ENCODE assay signal across 8 cellular contexts in genomic region chr12:110501378-110501721, GRCh38. TPM values are rescaled to one million over a fixed set of nuclear protein-coding genes. Genes with fewer than 3 reads are reported as not detected.
DNase-seq lines count a peak whose midpoint lies in the region; ATAC-seq and TF ChIP-seq lines count a peak whose summit lies in the region.

No MANE protein-coding gene starts in this region.

- no CpG with 5 or more reads among the region's 16 CpGs for WGBS in mesendoderm (ENCODE audit: extremely low coverage, insufficient coverage, low lambda C conversion rate)

- H3K36me3 ChIP-seq in KOPT-K1 (ENCODE audit: insufficient read depth, low read length) (peaks cover 36% of the 10 kb centered on the region), SJSA1 (peaks cover 26% of the 10 kb centered on the region), mesendoderm (ENCODE audit: control insufficient read depth, insufficient read depth, low read length) (no peaks in the 10 kb centered on the region), upper lobe of right lung (peaks cover 4% of the 10 kb centered on the region)

- ATAC-seq in upper lobe of right lung = peak; percentile 42

- no peaks in the 10 kb centered on the region for H3K9me3 Mint-ChIP-seq in dendritic cell treated with granulocyte-macrophage colony-stimulating factor and Interleukin-4, amounts not matched to agents 40 ng/mL and 50 ng/mL, for 4 days

- peak overlapping the region; percentile 90 for H3K56ac ChIP-seq in mesendoderm (ENCODE audit: low read length)

- H3K4me3 ChIP-seq in SJSA1 = peak overlapping the region; percentile 75
- peak overlapping the region; percentile 81 for H3K4me3 ChIP-seq in mesendoderm (ENCODE audit: low read length)
- H3K4me3 ChIP-seq in upper lobe of right lung = peak overlapping the region; percentile 78

- no peaks in the 10 kb centered on the region for H3K27me3 Mint-ChIP-seq in dendritic cell treated with granulocyte-macrophage colony-stimulating factor and Interleukin-4, amounts not matched to agents 40 ng/mL and 50 ng/mL, for 4 days

- no peak overlapping the region for H2BK15ac ChIP-seq in mesendoderm (replicated peaks; ENCODE audit: low read depth)

- peaks cover 2% of the 10 kb centered on the region for H3K79me2 ChIP-seq in mesendoderm (ENCODE audit: control insufficient read depth, insufficient read depth, low read length)

- no peak overlapping the region for H3K23ac ChIP-seq in mesendoderm (ENCODE audit: low read length)

- H3K27ac ChIP-seq in KOPT-K1 (ENCODE audit: low read depth, low read length, poor library complexity, severe bottlenecking) = peak overlapping the region; percentile 90
- H3K27ac ChIP-seq in SJSA1 = peak overlapping the region; percentile 60
- H3K27ac ChIP-seq in mesendoderm (ENCODE audit: low read depth, low read length) = peak overlapping the region; percentile 15
- peak overlapping the region; percentile 91 for H3K27ac ChIP-seq in upper lobe of right lung

- H3K4me2 ChIP-seq in mesendoderm (ENCODE audit: low read length) = peak overlapping the region; percentile 59

- H4K8ac ChIP-seq in mesendoderm (ENCODE audit: low read depth, low read length) = no peak overlapping the region

- peak overlapping the region; percentile 83 for H3K9ac ChIP-seq in mesendoderm (ENCODE audit: low read length)

- H3K79me1 ChIP-seq in mesendoderm (ENCODE audit: low read length) = no peaks in the 10 kb centered on the region

- intact Hi-C loops in dendritic cell treated with granulocyte-macrophage colony-stimulating factor and Interleukin-4, amounts not matched to agents 40 ng/mL and 50 ng/mL, for 4 days (cut with micrococcal nuclease) = loop anchor here (2.0 to 10.0 kb wide), 3 partner anchors 34 to 53 kb away; partner anchors contain the start of genes ARPC3, FAM216A and GPN3
- intact Hi-C loops in upper lobe of right lung (cut with DNase I) = no loop called here

- TF ChIP-seq CTCF in GM20000 (IDR thresholded peaks at IDR 0.05; ENCODE audit: extremely low read depth, missing control alignments) (no peak), upper lobe of right lung (IDR thresholded peaks at IDR 0.05) (no peak)

- H4K5ac ChIP-seq in mesendoderm (ENCODE audit: low read length) = no peak overlapping the region

- H2AK5ac ChIP-seq in mesendoderm (ENCODE audit: low read length) = no peak overlapping the region

- H3K4me3 Mint-ChIP-seq in dendritic cell treated with granulocyte-macrophage colony-stimulating factor and Interleukin-4, amounts not matched to agents 40 ng/mL and 50 ng/mL, for 4 days = peak overlapping the region; percentile 89

- H3K27ac Mint-ChIP-seq in dendritic cell treated with granulocyte-macrophage colony-stimulating factor and Interleukin-4, amounts not matched to agents 40 ng/mL and 50 ng/mL, for 4 days = peak overlapping the region; percentile 92

- H3K27me3 ChIP-seq in SJSA1 (replicated peaks) = no peaks in the 10 kb centered on the region
- H3K27me3 ChIP-seq in mesendoderm (ENCODE audit: insufficient read depth, low read length, poor library complexity) = no peaks in the 10 kb centered on the region
- no peaks in the 10 kb centered on the region for H3K27me3 ChIP-seq in upper lobe of right lung

- H3K36me3 Mint-ChIP-seq in dendritic cell treated with granulocyte-macrophage colony-stimulating factor and Interleukin-4, amounts not matched to agents 40 ng/mL and 50 ng/mL, for 4 days (ENCODE audit: low read depth) = peaks cover 31% of the 10 kb centered on the region

- H2BK5ac ChIP-seq in mesendoderm (ENCODE audit: low read length) = no peak overlapping the region

- H3K4me1 Mint-ChIP-seq in dendritic cell treated with granulocyte-macrophage colony-stimulating factor and Interleukin-4, amounts not matched to agents 40 ng/mL and 50 ng/mL, for 4 days (ENCODE audit: low read depth) = peaks cover 28% of the 10 kb centered on the region

- no peak overlapping the region for H3K4ac ChIP-seq in mesendoderm (ENCODE audit: low read depth, low read length)

- no peak overlapping the region for H2BK120ac ChIP-seq in mesendoderm (ENCODE audit: low read depth, low read length)

- H3K4me1 ChIP-seq in SJSA1 (replicated peaks) = peaks cover 18% of the 10 kb centered on the region
- no peaks in the 10 kb centered on the region for H3K4me1 ChIP-seq in mesendoderm (ENCODE audit: control insufficient read depth, low read depth, low read length)
- H3K4me1 ChIP-seq in upper lobe of right lung = peaks cover 31% of the 10 kb centered on the region

- peak; percentile 28 for DNase-seq in DMS 273 treated with DMSO at 0.1 percent for 48 hours (lab: John Stamatoyannopoulos, UW)
- peak; percentile 18 for DNase-seq in GM20000 (ENCODE audit: low spot score)
- DNase-seq in SJSA1 (ENCODE audit: low read depth in 1 of 2, low spot score in 2 of 2) = peak in 1 of 2 experiments; percentile 56
- peak; percentile 48 for DNase-seq in mesendoderm
- DNase-seq in upper lobe of right lung = no peak
- DNase-seq in NCI-H1436 (lab: John Stamatoyannopoulos, UW) = no peak

- no peak overlapping the region for H3K18ac ChIP-seq in mesendoderm (ENCODE audit: low read length)

- H3K9me3 ChIP-seq in KOPT-K1 (ENCODE audit: insufficient read depth, low read length, poor library complexity, severe bottlenecking) (no peaks in the 10 kb centered on the region), SJSA1 (replicated peaks) (no peaks in the 10 kb centered on the region), upper lobe of right lung (no peaks in the 10 kb centered on the region)

RNA-seq across cellular contexts. Expression of gene VPS29, which starts 0.6 kb away (rescaled TPM):
- 83.0 and 88.2 TPM in 2 replicates for total RNA-seq in SJSA1 (2014; rRNA removed; shearing (Covaris generic))
- 84.3 TPM for polyA plus RNA-seq in mesendoderm (2013, experiment 1 of 2)
- 82.9 TPM for polyA plus RNA-seq in mesendoderm (2013, experiment 2 of 2)
- 99.0 TPM for total RNA-seq in upper lobe of right lung

RNA-seq across cellular contexts. Expression of gene RAD9B, which starts 0.8 kb away (rescaled TPM):
- 1.2 TPM in 1 of 2 replicates, not detected in the other for total RNA-seq in SJSA1 (2014; rRNA removed; shearing (Covaris generic))
- polyA plus RNA-seq in mesendoderm (2013, experiment 1 of 2) = 0.04 TPM
- polyA plus RNA-seq in mesendoderm (2013, experiment 2 of 2) = 0.01 TPM
- 1.8 TPM for total RNA-seq in upper lobe of right lung

RNA-seq across cellular contexts. Expression of gene FAM216A, which starts 32.7 kb away (rescaled TPM):
- total RNA-seq in SJSA1 (2014; rRNA removed; shearing (Covaris generic)) = 5.9 and 16.3 TPM in 2 replicates
- polyA plus RNA-seq in mesendoderm (2013, experiment 1 of 2) = 22.5 TPM
- 22.3 TPM for polyA plus RNA-seq in mesendoderm (2013, experiment 2 of 2)
- 3.1 TPM for total RNA-seq in upper lobe of right lung

RNA-seq across cellular contexts. Expression of gene GPN3, which starts 33.3 kb away (rescaled TPM):
- 40.4 and 57.6 TPM in 2 replicates for total RNA-seq in SJSA1 (2014; rRNA removed; shearing (Covaris generic))
- 49.6 TPM for polyA plus RNA-seq in mesendoderm (2013, experiment 1 of 2)
- polyA plus RNA-seq in mesendoderm (2013, experiment 2 of 2) = 50.0 TPM
- total RNA-seq in upper lobe of right lung = 25.5 TPM

RNA-seq across cellular contexts. Expression of gene ARPC3, which starts 51.2 kb away (rescaled TPM):
- 350 and 558 TPM in 2 replicates for total RNA-seq in SJSA1 (2014; rRNA removed; shearing (Covaris generic))
- 247 TPM for polyA plus RNA-seq in mesendoderm (2013, experiment 1 of 2)
- polyA plus RNA-seq in mesendoderm (2013, experiment 2 of 2) = 242 TPM
- total RNA-seq in upper lobe of right lung = 238 TPM

Comparison
In these comparisons a context has a peak if more than half of its experiments do, and no peak if none do; other contexts are left out.
1. DNase-seq: peak in DMS 273 treated with DMSO at 0.1 percent for 48 hours (single experiment), GM20000 (single experiment) and mesendoderm (single experiment); none in upper lobe of right lung (single experiment) and NCI-H1436 (single experiment).
2. H3K27ac ChIP-seq: peak in every context shown above with its lines; median percentile 91 in upper lobe of right lung; 90 in KOPT-K1; 60 in SJSA1; 15 in mesendoderm.
3. Peak in every context shown above with its lines, with median percentiles within 50 percentile points of each other: H3K4me3 ChIP-seq.